8 cellular contexts compared by ENCODE assay signal in the genomic region with DNA sequence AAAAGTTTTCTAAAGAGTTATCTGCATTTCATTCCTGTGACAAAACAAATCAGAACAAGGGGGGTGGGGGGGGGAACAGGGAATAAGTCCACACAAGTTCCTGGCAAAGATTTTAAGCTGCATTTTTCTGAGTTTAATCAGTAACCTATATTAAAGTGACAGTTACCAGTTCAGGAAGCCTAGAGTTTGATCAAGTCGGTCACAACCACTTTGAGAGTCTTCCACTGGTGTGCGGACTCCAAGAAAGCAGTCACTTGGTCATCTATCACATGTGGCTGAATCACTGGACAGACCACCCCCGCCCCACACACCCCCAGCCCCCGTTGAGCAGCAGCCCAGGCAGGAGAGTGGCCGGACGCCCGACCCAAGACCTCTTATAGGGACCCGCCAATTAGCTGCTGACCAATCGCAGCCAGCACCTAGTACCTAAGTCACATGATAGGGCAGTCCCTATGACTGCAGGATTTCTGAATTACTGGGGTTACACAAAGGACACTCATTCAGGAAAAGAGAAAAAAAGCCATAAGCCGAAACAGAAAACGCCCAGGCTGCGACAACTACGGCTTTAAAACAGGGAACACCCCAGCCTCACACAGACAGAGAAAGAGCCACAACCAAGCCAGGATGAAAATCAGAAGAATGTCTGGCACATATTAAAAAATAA.
DNase-seq lines count a peak whose midpoint lies in the region; ATAC-seq, FAIRE-seq and TF ChIP-seq lines count a peak whose summit lies in the region.

No MANE protein-coding gene starts in this region.

- in situ Hi-C loops in brain microvascular endothelial cell (cut with HindIII; ENCODE audit: low pct_ligation_motif_present, low sequenced_read_pairs): loop anchor here (25.0 kb wide), 1 partner anchor 258 kb away; no protein-coding TSS in a partner anchor

- H3K27ac ChIP-seq in brain microvascular endothelial cell: peak overlapping the region; percentile 91

- intact Hi-C loops in left colon (cut with DNase I, micrococcal nuclease): no loop called here

- H3K27me3 ChIP-seq in brain microvascular endothelial cell (replicated peaks): no peaks in the 10 kb centered on the region

- FAIRE-seq in RCC 7860 (lab: Jason Lieb, UNC): peak; percentile 91

- no peak for TF ChIP-seq CTCF in brain microvascular endothelial cell (IDR thresholded peaks at IDR 0.05; ENCODE audit: low read depth, low read length, missing control alignments)

- ATAC-seq in GM18520 (IDR thresholded peaks at IDR 0.05; ENCODE audit: unreplicated experiment) (peak; percentile 79), HG02938 (IDR thresholded peaks at IDR 0.05; ENCODE audit: unreplicated experiment) (peak; percentile 79), left colon (peak; percentile 78)

- H3K36me3 ChIP-seq in brain microvascular endothelial cell (replicated peaks): peaks cover 10% of the 10 kb centered on the region

- peak; percentile 79 for DNase-seq in AG08395 (ENCODE audit: low spot score)
- DNase-seq in RCC 7860 (ENCODE audit: low spot score): peak; percentile 94
- DNase-seq in brain microvascular endothelial cell: peak; percentile 90
- DNase-seq in left colon: peak; percentile 63 to 81
- peak; percentile 62 for DNase-seq in stimulated activated CD8-positive, alpha-beta memory T cell treated with anti-CD3 and anti-CD28 coated beads, Interleukin-4, amount 100 ng/mL, for 48 hours
- no peak for DNase-seq in NCI-H1436 (lab: John Stamatoyannopoulos, UW)

- peak overlapping the region; percentile 70 for H3K4me3 ChIP-seq in brain microvascular endothelial cell (ENCODE audit: low read depth, low read length)
